9 cellular contexts compared by ENCODE assay signal in the genomic region with DNA sequence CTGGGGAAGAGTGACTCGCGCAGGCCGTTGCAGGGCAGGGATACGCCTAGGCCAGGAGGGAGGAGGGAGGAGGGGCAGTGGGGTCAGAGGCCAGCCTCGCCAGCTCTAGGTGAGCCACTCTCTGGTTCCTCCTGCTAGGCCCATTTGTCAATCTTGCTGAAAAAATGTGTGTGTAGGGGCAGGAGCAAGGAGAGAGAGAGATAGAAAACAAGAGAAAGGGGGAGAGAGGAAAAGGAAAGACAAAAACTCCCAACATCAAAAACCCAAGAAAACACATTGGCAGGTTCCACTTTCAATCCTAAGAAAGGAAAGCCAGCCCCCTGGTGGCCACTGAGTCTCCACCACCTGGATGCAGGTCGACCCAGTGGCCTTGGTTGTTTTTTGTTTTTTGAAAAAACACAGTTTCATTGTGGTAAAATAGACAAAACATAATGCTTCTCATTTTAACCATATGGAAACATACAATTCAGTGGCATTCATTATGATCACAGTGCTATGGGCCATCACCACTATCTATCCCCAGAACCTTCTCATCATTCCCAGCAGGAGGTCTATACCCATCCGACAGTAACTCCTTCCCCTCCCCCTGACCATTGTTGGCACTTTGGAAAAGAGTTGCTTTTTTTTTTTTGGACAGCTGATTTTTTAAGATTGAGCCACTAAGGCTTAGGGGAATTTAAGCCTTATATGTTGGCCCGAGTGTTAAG.
DNase-seq lines count a peak whose midpoint lies in the region; ATAC-seq and TF ChIP-seq lines count a peak whose summit lies in the region.
"Had no signal": no experiment of that assay in that cellular context is flagged by ENCODE, and none has a peak within 500 bp of the region (broad histone marks: within the 10 kb centered on the region; RNA-seq: fewer than 3 reads in every experiment).

No MANE protein-coding gene starts in this region.

- peak; percentile 89 for TF ChIP-seq CTCF in VCaP (conservative IDR thresholded peaks at IDR 0.05)

- TF ChIP-seq POLR2A in GM18505 (IDR thresholded peaks at IDR 0.05; ENCODE audit: borderline replicate concordance, extremely low read depth, insufficient read depth, insufficient read length): no peak

- H3K27ac ChIP-seq in VCaP: no peak overlapping the region

- DNase-seq in DMS 273 (lab: John Stamatoyannopoulos, UW; ENCODE audit: unreplicated experiment) (peak; percentile 73), DMS 273 treated with DMSO at 0.1 percent for 48 hours (lab: John Stamatoyannopoulos, UW) (no peak), HPDE6-E6E7 (ENCODE audit: extremely low spot score) (peak; percentile 47), inferior parietal cortex (ENCODE audit: extremely low spot score) (peak; percentile 56), cerebellar nuclear complex (lab: John Stamatoyannopoulos, UW) (no peak), GDM1 (lab: John Stamatoyannopoulos, UW) (no peak)

- ATAC-seq in GM18505 (IDR thresholded peaks at IDR 0.05; ENCODE audit: unreplicated experiment): no peak
- ATAC-seq: T-cell had no signal

Comparison
In these comparisons a context has a peak if more than half of its experiments do, and no peak if none do; other contexts are left out.
1. DNase-seq: peak in DMS 273 (single experiment), HPDE6-E6E7 (single experiment) and inferior parietal cortex (single experiment); none in DMS 273 treated with DMSO at 0.1 percent for 48 hours (single experiment), cerebellar nuclear complex (0 of 2) and GDM1 (single experiment).